ENCODE assay signal across 14 cellular contexts in genomic region chr5:166845044-166845443, GRCh38.
DNase-seq lines count a peak whose midpoint lies in the region; ATAC-seq and FAIRE-seq lines count a peak whose summit lies in the region.
"Had no signal": no experiment of that assay in that cellular context is flagged by ENCODE, and none has a peak within 500 bp of the region (broad histone marks: within the 10 kb centered on the region; RNA-seq: fewer than 3 reads in every experiment).

No MANE protein-coding gene starts in this region.

- FAIRE-seq in frontal cortex (lab: Jason Lieb, UNC), result no peak

- H3K4me3 Mint-ChIP-seq in activated CD4-positive, alpha-beta memory T cell treated with anti-CD3 and anti-CD28 coated beads, Interleukin-2, amount 10 ng/mL, durations not matched to agents 7 days and 5 days, result no peak overlapping the region

- H3K36me3 Mint-ChIP-seq in activated CD4-positive, alpha-beta memory T cell treated with anti-CD3 and anti-CD28 coated beads, Interleukin-2, amount 10 ng/mL, durations not matched to agents 7 days and 5 days (ENCODE audit: low read depth), result no peaks in the 10 kb centered on the region
- H3K36me3 Mint-ChIP-seq: naive B cell had no signal

- DNase-seq in AG20443 (ENCODE audit: low spot score) (peak; percentile 8), HPDE6-E6E7 (ENCODE audit: extremely low spot score) (peak; percentile 11), T1000 (lab: John Stamatoyannopoulos, UW) (peak; percentile 17), iPS-NIHi7 (ENCODE audit: extremely low spot score) (peak; percentile 64), GDM1 (lab: John Stamatoyannopoulos, UW) (no peak), frontal cortex (ENCODE audit: low spot score in 2 of 2) (no peak)
- DNase-seq in activated CD4-positive, alpha-beta memory T cell treated with anti-CD3 and anti-CD28 coated beads, Interleukin-2, amount 10 ng/mL, durations not matched to agents 7 days and 5 days, result no peak
- DNase-seq: anterior cingulate cortex, GF-D8, naive B cell, NCI-H2081 treated with DMSO at 0.1 percent for 48 hours, PC-9, transverse colon had no signal

- H3K27me3 Mint-ChIP-seq in activated CD4-positive, alpha-beta memory T cell treated with anti-CD3 and anti-CD28 coated beads, Interleukin-2, amount 10 ng/mL, durations not matched to agents 7 days and 5 days, result no peaks in the 10 kb centered on the region
- H3K27me3 Mint-ChIP-seq: naive B cell had no signal

- H3K9me3 Mint-ChIP-seq in activated CD4-positive, alpha-beta memory T cell treated with anti-CD3 and anti-CD28 coated beads, Interleukin-2, amount 10 ng/mL, durations not matched to agents 7 days and 5 days, result peaks cover 9% of the 10 kb centered on the region

- no peaks in the 10 kb centered on the region for H3K4me1 Mint-ChIP-seq in activated CD4-positive, alpha-beta memory T cell treated with anti-CD3 and anti-CD28 coated beads, Interleukin-2, amount 10 ng/mL, durations not matched to agents 7 days and 5 days
- H3K4me1 Mint-ChIP-seq: naive B cell had no signal

- CTCF ChIA-PET in activated CD4-positive, alpha-beta memory T cell treated with anti-CD3 and anti-CD28 coated beads, Interleukin-2, amount 10 ng/mL, durations not matched to agents 7 days and 5 days (lab: Charles Lee), result interaction anchor here (0.5 kb wide), 1 partner anchor 55 kb away, joined by 3 read pairs; no protein-coding TSS in a partner anchor

- no peak for ATAC-seq in GM21381 (IDR thresholded peaks at IDR 0.05; ENCODE audit: unreplicated experiment)

- POLR2A ChIA-PET in activated CD4-positive, alpha-beta memory T cell treated with anti-CD3 and anti-CD28 coated beads, Interleukin-2, amount 10 ng/mL, durations not matched to agents 7 days and 5 days (lab: Charles Lee), result no interaction called here

- H3K27ac Mint-ChIP-seq in activated CD4-positive, alpha-beta memory T cell treated with anti-CD3 and anti-CD28 coated beads, Interleukin-2, amount 10 ng/mL, durations not matched to agents 7 days and 5 days, result no peak overlapping the region
- H3K27ac Mint-ChIP-seq: naive B cell had no signal

Comparison
In these comparisons a context has a peak if more than half of its experiments do, and no peak if none do; other contexts are left out.
1. DNase-seq: peak in AG20443 (single experiment), HPDE6-E6E7 (single experiment), T1000 (single experiment) and iPS-NIHi7 (single experiment); none in activated CD4-positive, alpha-beta memory T cell treated with anti-CD3 and anti-CD28 coated beads, Interleukin-2, amount 10 ng/mL, durations not matched to agents 7 days and 5 days (single experiment), GDM1 (single experiment) and frontal cortex (0 of 2).